8 cellular contexts compared by ENCODE assay signal in genomic region chr14:49687942-49688700, GRCh38. TPM values are rescaled to one million over a fixed set of nuclear protein-coding genes. Genes with fewer than 3 reads are reported as not detected.
DNase-seq lines count a peak whose midpoint lies in the region; TF ChIP-seq lines count a peak whose summit lies in the region.

A gene with protein sequence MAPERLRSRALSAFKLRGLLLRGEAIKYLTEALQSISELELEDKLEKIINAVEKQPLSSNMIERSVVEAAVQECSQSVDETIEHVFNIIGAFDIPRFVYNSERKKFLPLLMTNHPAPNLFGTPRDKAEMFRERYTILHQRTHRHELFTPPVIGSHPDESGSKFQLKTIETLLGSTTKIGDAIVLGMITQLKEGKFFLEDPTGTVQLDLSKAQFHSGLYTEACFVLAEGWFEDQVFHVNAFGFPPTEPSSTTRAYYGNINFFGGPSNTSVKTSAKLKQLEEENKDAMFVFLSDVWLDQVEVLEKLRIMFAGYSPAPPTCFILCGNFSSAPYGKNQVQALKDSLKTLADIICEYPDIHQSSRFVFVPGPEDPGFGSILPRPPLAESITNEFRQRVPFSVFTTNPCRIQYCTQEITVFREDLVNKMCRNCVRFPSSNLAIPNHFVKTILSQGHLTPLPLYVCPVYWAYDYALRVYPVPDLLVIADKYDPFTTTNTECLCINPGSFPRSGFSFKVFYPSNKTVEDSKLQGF (minus strand): TSS chr14:49688214. CDS start chr14:49688203, 11 bp downstream.

- DNase-seq in H4 (ENCODE audit: low spot score) (peak; percentile 37), LoVo (ENCODE audit: low spot score) (peak; percentile 83), SK-MEL-5 (ENCODE audit: low read depth, low spot score) (peak; percentile 59), globus pallidus (ENCODE audit: low spot score) (peak; percentile 60), occipital lobe (lab: John Stamatoyannopoulos, UW) (peak; percentile 47), suprapubic skin (ENCODE audit: low spot score in 2 of 2) (peak; percentile 82 to 89)
- DNase-seq in activated naive CD4-positive, alpha-beta T cell treated with anti-CD3 and anti-CD28 coated beads for 36 hours: peak; percentile 82

- H3K27me3 ChIP-seq in suprapubic skin: no peaks in the 10 kb centered on the region

- H3K36me3 Mint-ChIP-seq in activated naive CD4-positive, alpha-beta T cell treated with anti-CD3 and anti-CD28 coated beads for 36 hours (ENCODE audit: low read depth): peaks cover 14% of the 10 kb centered on the region

- H3K4me1 ChIP-seq in ES-I3 (ENCODE audit: insufficient read depth, low read length): peaks cover 3% of the 10 kb centered on the region; the same call in 1 of the 2 replicates
- peaks cover 25% of the 10 kb centered on the region for H3K4me1 ChIP-seq in suprapubic skin

- H3K27ac ChIP-seq in suprapubic skin: peak within 1 kb of the TSS; percentile 80

- no peaks in the 10 kb centered on the region for H3K36me3 ChIP-seq in ES-I3 (ENCODE audit: insufficient read depth, low read length)
- H3K36me3 ChIP-seq in suprapubic skin: no peaks in the 10 kb centered on the region

- TF ChIP-seq EP300 in suprapubic skin (IDR thresholded peaks at IDR 0.05): no peak

- H3K4me1 Mint-ChIP-seq in activated naive CD4-positive, alpha-beta T cell treated with anti-CD3 and anti-CD28 coated beads for 36 hours (ENCODE audit: low read depth): peaks cover 25% of the 10 kb centered on the region

- H3K9me3 ChIP-seq in ES-I3 (ENCODE audit: control insufficient read depth, insufficient read depth, low read length): no peaks in the 10 kb centered on the region
- H3K9me3 ChIP-seq in suprapubic skin: no peaks in the 10 kb centered on the region

- in situ Hi-C loops in SK-MEL-5 (cut with HindIII; ENCODE audit: low pct_unique_long_range_greater_than_20kb, low sequenced_read_pairs): no loop called here

- CTCF ChIA-PET in activated naive CD4-positive, alpha-beta T cell treated with anti-CD3 and anti-CD28 coated beads for 36 hours (lab: Charles Lee): interaction anchor here (0.6 to 0.9 kb wide), 2 partner anchors 13 to 103 kb away, joined by 3 read pairs; no protein-coding TSS in a partner anchor

- peak within 1 kb of the TSS; percentile 83 for H3K27ac Mint-ChIP-seq in activated naive CD4-positive, alpha-beta T cell treated with anti-CD3 and anti-CD28 coated beads for 36 hours

- no peaks in the 10 kb centered on the region for H3K9me3 Mint-ChIP-seq in activated naive CD4-positive, alpha-beta T cell treated with anti-CD3 and anti-CD28 coated beads for 36 hours

- intact Hi-C loops in activated naive CD4-positive, alpha-beta T cell treated with anti-CD3 and anti-CD28 coated beads for 36 hours (cut with micrococcal nuclease): loop anchor here (1.0 to 2.0 kb wide), 6 partner anchors 54 to 543 kb away; partner anchors contain the start of genes KLHDC2, NEMF, RPS29 and SOS2

- TF ChIP-seq POLR2A in suprapubic skin (IDR thresholded peaks at IDR 0.05): no peak

- peak within 1 kb of the TSS; percentile 83 for H3K4me3 ChIP-seq in suprapubic skin

- no peak for TF ChIP-seq CTCF in suprapubic skin (IDR thresholded peaks at IDR 0.05)

- no peaks in the 10 kb centered on the region for H3K27me3 Mint-ChIP-seq in activated naive CD4-positive, alpha-beta T cell treated with anti-CD3 and anti-CD28 coated beads for 36 hours (ENCODE audit: low read depth)

- H3K9ac ChIP-seq in ES-I3 (ENCODE audit: low read depth, low read length): peak within 1 kb of the TSS; percentile 61

- 9% methylated on average over 48 of the region's 67 CpGs for WGBS in suprapubic skin

- peak within 1 kb of the TSS; percentile 92 for H3K4me3 Mint-ChIP-seq in activated naive CD4-positive, alpha-beta T cell treated with anti-CD3 and anti-CD28 coated beads for 36 hours

RNA-seq across cellular contexts. Expression of the gene that starts here (rescaled TPM):
- 32.5 and 52.2 TPM in 2 replicates for total RNA-seq in H4 (2014; rRNA removed; shearing (Covaris generic))
- total RNA-seq in SK-MEL-5 (2014; rRNA removed; shearing (Covaris generic)): 15.6 and 16.3 TPM in 2 replicates
- polyA plus RNA-seq in SK-MEL-5 (2015; cell fraction: cytosol; rRNA removed): 13.2 and 22.6 TPM in 2 replicates
- polyA plus RNA-seq in SK-MEL-5 (2015; cell fraction: nucleus; rRNA removed): 22.8 and 27.2 TPM in 2 replicates
- total RNA-seq in activated naive CD4-positive, alpha-beta T cell treated with anti-CD3 and anti-CD28 coated beads for 36 hours: 10 to 100 TPM; 36.9 to 40.3 TPM
- total RNA-seq in occipital lobe: 12.0 TPM
- total RNA-seq in suprapubic skin: 1 to 10 TPM; 3.2 to 8.4 (median 4.6) TPM

Comparison
In these comparisons a context has a peak if more than half of its experiments do, and no peak if none do; other contexts are left out.
1. Peak in every context shown above with its lines: DNase-seq, H3K4me3 ChIP-seq and H3K27ac ChIP-seq.